Comparison of ENCODE assay signal across 9 cellular contexts in genomic region chr3:146625117-146625775, GRCh38. TPM values are rescaled to one million over a fixed set of nuclear protein-coding genes. Genes with fewer than 3 reads are reported as not detected.
DNase-seq lines count a peak whose midpoint lies in the region; ATAC-seq and TF ChIP-seq lines count a peak whose summit lies in the region.
"Had no signal": no experiment of that assay in that cellular context is flagged by ENCODE, and none has a peak within 500 bp of the region (broad histone marks: within the 10 kb centered on the region; RNA-seq: fewer than 3 reads in every experiment).

No MANE protein-coding gene starts in this region.

- H3K4me3 ChIP-seq in astrocyte of the spinal cord (ENCODE audit: low read depth, low read length) (no peak overlapping the region), osteoblast (ENCODE audit: insufficient read depth, low read length) (peak overlapping the region; percentile 27)

- no peaks in the 10 kb centered on the region for H3K27me3 ChIP-seq in osteoblast (ENCODE audit: insufficient read depth, low read length)

- H3K9me3 ChIP-seq in osteoblast (ENCODE audit: low read depth, low read length), result no peaks in the 10 kb centered on the region

- ATAC-seq in GM18508 (IDR thresholded peaks at IDR 0.05; ENCODE audit: insufficient read depth, unreplicated experiment) (peak; percentile 70), HG02938 (IDR thresholded peaks at IDR 0.05; ENCODE audit: unreplicated experiment) (peak; percentile 53), GM19035 (IDR thresholded peaks at IDR 0.05; ENCODE audit: unreplicated experiment) (no peak), HG03280 (IDR thresholded peaks at IDR 0.05; ENCODE audit: unreplicated experiment) (no peak), HG03039 (IDR thresholded peaks at IDR 0.05; ENCODE audit: unreplicated experiment) (no peak)

- no peak overlapping the region for H3K27ac ChIP-seq in osteoblast (ENCODE audit: low read depth, low read length)

- no peaks in the 10 kb centered on the region for H4K20me1 ChIP-seq in osteoblast (ENCODE audit: insufficient read depth, low read length)

- H3K4me1 ChIP-seq in osteoblast (ENCODE audit: insufficient read depth, low read length), result peaks cover 5% of the 10 kb centered on the region

- H3K36me3 ChIP-seq in osteoblast (ENCODE audit: insufficient read depth, low read length), result no peaks in the 10 kb centered on the region

- H2AFZ ChIP-seq in osteoblast (ENCODE audit: low read length), result peak overlapping the region; percentile 90

- H3K79me2 ChIP-seq in osteoblast (ENCODE audit: insufficient read depth, low read length), result no peaks in the 10 kb centered on the region

- in situ Hi-C loops in astrocyte of the spinal cord (cut with HindIII; ENCODE audit: low sequenced_read_pairs), result no loop called here

- TF ChIP-seq CTCF in astrocyte of the spinal cord (IDR thresholded peaks at IDR 0.05; ENCODE audit: low read depth, low read length) (no peak), osteoblast (IDR thresholded peaks at IDR 0.05; ENCODE audit: extremely low read depth, low read depth, low read length) (no peak)

- DNase-seq in astrocyte of the spinal cord (ENCODE audit: low read depth, low spot score) (peak; percentile 31), osteoblast (ENCODE audit: insufficient read length, low spot score, missing footprints) (no peak)
- DNase-seq in central memory CD4-positive, alpha-beta T cell, result no peak

- H3K4me2 ChIP-seq in osteoblast (ENCODE audit: insufficient read depth, low read length), result peak overlapping the region; percentile 70

RNA-seq across cellular contexts. Expression of gene PLSCR5, which starts 20.1 kb away (rescaled TPM):
- not detected in 2 replicates for total RNA-seq in osteoblast
- total RNA-seq: dermis microvascular lymphatic vessel endothelial cell had no signal

Comparison
In these comparisons a context has a peak if more than half of its experiments do, and no peak if none do; other contexts are left out.
1. ATAC-seq: peak in GM18508 (single experiment) and HG02938 (single experiment); none in GM19035 (single experiment), HG03280 (single experiment) and HG03039 (single experiment).